In genomic region chr11:129319201-129319600, GRCh38 we compare ENCODE assay signal across 20 cellular contexts. TPM values are rescaled to one million over a fixed set of nuclear protein-coding genes. Genes with fewer than 3 reads are reported as not detected.
A peak's percentile ranks its signal among the peaks of the same experiment; 100 is the strongest.
DNase-seq lines count a peak whose midpoint lies in the region; ATAC-seq and TF ChIP-seq lines count a peak whose summit lies in the region.
"Had no signal": no experiment of that assay in that cellular context is flagged by ENCODE, and none has a peak within 500 bp of the region (broad histone marks: within the 10 kb centered on the region; RNA-seq: fewer than 3 reads in every experiment).

No MANE protein-coding gene starts in this region.

- WGBS in prostate gland, result 32% methylated on average over 2 of the region's 2 CpGs

- no peak overlapping the region for H2AFZ ChIP-seq in GM23338

- 0 out of 2 replicates have a peak overlapping the region, but pooled peaks have one; percentile 52 for H3K4me2 ChIP-seq in GM23338
- H3K4me2 ChIP-seq: BLaER1 had no signal

- no peak for TF ChIP-seq POLR2A in prostate gland (IDR thresholded peaks at IDR 0.05)

- H3K36me3 Mint-ChIP-seq in GM23338 (ENCODE audit: low read depth), result no peaks in the 10 kb centered on the region
- H3K36me3 Mint-ChIP-seq: CD8-positive, alpha-beta T cell had no signal

- peaks cover 63% of the 10 kb centered on the region for H3K4me1 Mint-ChIP-seq in GM23338

- no peak for DNase-seq in GM23338 (ENCODE audit: low spot score)
- DNase-seq in NCI-H69 (lab: John Stamatoyannopoulos, UW), result peak; percentile 26
- peak; percentile 21 for DNase-seq in prostate gland (ENCODE audit: low spot score)
- no peak for DNase-seq in NCI-H2081 treated with DMSO at 0.1 percent for 48 hours (lab: John Stamatoyannopoulos, UW)
- DNase-seq: ACHN; CD8-positive, alpha-beta T cell; EL; H9; KG1; NCI-H1105; NCI-H146; NCI-H226; NCI-H510A treated with DMSO at 0.1 percent for 48 hours; NCI-H774; OCI-M1; SJCRH30 had no signal

- no peaks in the 10 kb centered on the region for H3K27me3 ChIP-seq in GM23338 (ENCODE audit: insufficient read depth)
- no peaks in the 10 kb centered on the region for H3K27me3 ChIP-seq in prostate gland (replicated peaks; ENCODE audit: insufficient read depth)
- H3K27me3 ChIP-seq: BLaER1, SJCRH30 had no signal

- intact Hi-C loops in prostate gland (cut with DNase I), result no loop called here

- no peak for TF ChIP-seq CTCF in C4-2B (conservative IDR thresholded peaks at IDR 0.05)
- no peak for TF ChIP-seq CTCF in GM23338 (conservative IDR thresholded peaks at IDR 0.05; ENCODE audit: low read depth in 2 of 2)
- no peak for TF ChIP-seq CTCF in prostate gland (IDR thresholded peaks at IDR 0.05)

- no peaks in the 10 kb centered on the region for H3F3A ChIP-seq in GM23338 (replicated peaks; ENCODE audit: low read depth)

- H3K36me3 ChIP-seq in GM23338 (ENCODE audit: insufficient read depth) (no peaks in the 10 kb centered on the region), prostate gland (no peaks in the 10 kb centered on the region)
- H3K36me3 ChIP-seq: BLaER1, SJCRH30 had no signal

- H3K27ac ChIP-seq in C4-2B, result peak overlapping the region; percentile 62; the same call in 1 of the 2 replicates
- H3K27ac ChIP-seq in GM23338 (ENCODE audit: low read depth), result no peak overlapping the region
- H3K27ac ChIP-seq in prostate gland, result no peak overlapping the region
- H3K27ac ChIP-seq: BLaER1, SJCRH30 had no signal

- H3K4me3 Mint-ChIP-seq in GM23338, result no peak overlapping the region
- H3K4me3 Mint-ChIP-seq: CD8-positive, alpha-beta T cell; H9 had no signal

- peaks cover 21% of the 10 kb centered on the region for H3K4me1 ChIP-seq in GM23338 (ENCODE audit: insufficient read depth)
- no peaks in the 10 kb centered on the region for H3K4me1 ChIP-seq in prostate gland (replicated peaks)
- H3K4me1 ChIP-seq: SJCRH30 had no signal

- H3K4me3 ChIP-seq in GM23338 (no peak overlapping the region), prostate gland (no peak overlapping the region)
- H3K4me3 ChIP-seq: BLaER1, SJCRH30 had no signal

- H3K79me2 ChIP-seq in GM23338 (replicated peaks; ENCODE audit: insufficient read depth), result no peaks in the 10 kb centered on the region

- no peak overlapping the region for H3K27ac Mint-ChIP-seq in GM23338
- H3K27ac Mint-ChIP-seq: CD8-positive, alpha-beta T cell; H9 had no signal

- no peaks in the 10 kb centered on the region for H3K9me3 ChIP-seq in prostate gland
- H3K9me3 ChIP-seq: BLaER1, SJCRH30 had no signal

- H3K9me2 ChIP-seq in GM23338 (ENCODE audit: insufficient read depth), result no peaks in the 10 kb centered on the region

- H4K20me1 ChIP-seq in GM23338 (replicated peaks; ENCODE audit: insufficient read depth), result no peaks in the 10 kb centered on the region
- H4K20me1 ChIP-seq: BLaER1 had no signal

- ATAC-seq in GM23338 (no peak), HG03280 (IDR thresholded peaks at IDR 0.05; ENCODE audit: unreplicated experiment) (no peak), GM19397 (IDR thresholded peaks at IDR 0.05; ENCODE audit: unreplicated experiment) (no peak)
- ATAC-seq: CD8-positive, alpha-beta T cell had no signal

- H3K27me3 Mint-ChIP-seq in GM23338 (ENCODE audit: insufficient read depth, low read depth, poor library complexity), result peaks cover 5% of the 10 kb centered on the region

- H3K9me3 Mint-ChIP-seq in GM23338, result no peaks in the 10 kb centered on the region
- H3K9me3 Mint-ChIP-seq: CD8-positive, alpha-beta T cell; H9 had no signal

TF ChIP-seq in GM23338, 12 proteins besides CTCF, POLR2A, EP300 and RAD21:
- TF ChIP-seq EZH2 (IDR thresholded peaks at IDR 0.05; ENCODE audit: low read depth, unreplicated experiment) (no peak), POLR2AphosphoS5 (IDR thresholded peaks at IDR 0.05; ENCODE audit: low read depth) (no peak), JUNB (IDR thresholded peaks at IDR 0.05; ENCODE audit: unreplicated experiment) (no peak), STAT1 (IDR thresholded peaks at IDR 0.05; ENCODE audit: unreplicated experiment) (no peak), ZNF331 (CRISPR knock-in tag; IDR thresholded peaks at IDR 0.05; ENCODE audit: low read depth) (no peak), EZH2phosphoT487 (IDR thresholded peaks at IDR 0.05; ENCODE audit: unreplicated experiment) (no peak), ETS1 (IDR thresholded peaks at IDR 0.05) (no peak)
- TF ChIP-seq, protein P1, sequence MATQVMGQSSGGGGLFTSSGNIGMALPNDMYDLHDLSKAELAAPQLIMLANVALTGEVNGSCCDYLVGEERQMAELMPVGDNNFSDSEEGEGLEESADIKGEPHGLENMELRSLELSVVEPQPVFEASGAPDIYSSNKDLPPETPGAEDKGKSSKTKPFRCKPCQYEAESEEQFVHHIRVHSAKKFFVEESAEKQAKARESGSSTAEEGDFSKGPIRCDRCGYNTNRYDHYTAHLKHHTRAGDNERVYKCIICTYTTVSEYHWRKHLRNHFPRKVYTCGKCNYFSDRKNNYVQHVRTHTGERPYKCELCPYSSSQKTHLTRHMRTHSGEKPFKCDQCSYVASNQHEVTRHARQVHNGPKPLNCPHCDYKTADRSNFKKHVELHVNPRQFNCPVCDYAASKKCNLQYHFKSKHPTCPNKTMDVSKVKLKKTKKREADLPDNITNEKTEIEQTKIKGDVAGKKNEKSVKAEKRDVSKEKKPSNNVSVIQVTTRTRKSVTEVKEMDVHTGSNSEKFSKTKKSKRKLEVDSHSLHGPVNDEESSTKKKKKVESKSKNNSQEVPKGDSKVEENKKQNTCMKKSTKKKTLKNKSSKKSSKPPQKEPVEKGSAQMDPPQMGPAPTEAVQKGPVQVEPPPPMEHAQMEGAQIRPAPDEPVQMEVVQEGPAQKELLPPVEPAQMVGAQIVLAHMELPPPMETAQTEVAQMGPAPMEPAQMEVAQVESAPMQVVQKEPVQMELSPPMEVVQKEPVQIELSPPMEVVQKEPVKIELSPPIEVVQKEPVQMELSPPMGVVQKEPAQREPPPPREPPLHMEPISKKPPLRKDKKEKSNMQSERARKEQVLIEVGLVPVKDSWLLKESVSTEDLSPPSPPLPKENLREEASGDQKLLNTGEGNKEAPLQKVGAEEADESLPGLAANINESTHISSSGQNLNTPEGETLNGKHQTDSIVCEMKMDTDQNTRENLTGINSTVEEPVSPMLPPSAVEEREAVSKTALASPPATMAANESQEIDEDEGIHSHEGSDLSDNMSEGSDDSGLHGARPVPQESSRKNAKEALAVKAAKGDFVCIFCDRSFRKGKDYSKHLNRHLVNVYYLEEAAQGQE (IDR thresholded peaks at IDR 0.05; ENCODE audit: unreplicated experiment), result no peak
TF ChIP-seq in GM23338: peak in this region for 0.

RNA-seq across cellular contexts. Expression of gene BARX2, which starts 56.4 kb away (rescaled TPM):
- not detected in 2 replicates for total RNA-seq in GM23338 (2014; rRNA removed; shearing (Covaris generic))
- not detected in 2 replicates for polyA plus RNA-seq in GM23338 (2016; fragmentation: Nextera tagmentation; extraction: Ambion mirVana)
- total RNA-seq in prostate gland, result 1 to 10 TPM; 3.4 to 5.7 TPM
- total RNA-seq: CD8-positive, alpha-beta T cell; H9 had no signal

Comparison
In these comparisons a context has a peak if more than half of its experiments do, and no peak if none do; other contexts are left out.
1. DNase-seq: peak in NCI-H69 (single experiment) and prostate gland (single experiment); none in GM23338 (single experiment) and NCI-H2081 treated with DMSO at 0.1 percent for 48 hours (single experiment).